ENCODE assay signal across 19 cellular contexts in the genomic region with DNA sequence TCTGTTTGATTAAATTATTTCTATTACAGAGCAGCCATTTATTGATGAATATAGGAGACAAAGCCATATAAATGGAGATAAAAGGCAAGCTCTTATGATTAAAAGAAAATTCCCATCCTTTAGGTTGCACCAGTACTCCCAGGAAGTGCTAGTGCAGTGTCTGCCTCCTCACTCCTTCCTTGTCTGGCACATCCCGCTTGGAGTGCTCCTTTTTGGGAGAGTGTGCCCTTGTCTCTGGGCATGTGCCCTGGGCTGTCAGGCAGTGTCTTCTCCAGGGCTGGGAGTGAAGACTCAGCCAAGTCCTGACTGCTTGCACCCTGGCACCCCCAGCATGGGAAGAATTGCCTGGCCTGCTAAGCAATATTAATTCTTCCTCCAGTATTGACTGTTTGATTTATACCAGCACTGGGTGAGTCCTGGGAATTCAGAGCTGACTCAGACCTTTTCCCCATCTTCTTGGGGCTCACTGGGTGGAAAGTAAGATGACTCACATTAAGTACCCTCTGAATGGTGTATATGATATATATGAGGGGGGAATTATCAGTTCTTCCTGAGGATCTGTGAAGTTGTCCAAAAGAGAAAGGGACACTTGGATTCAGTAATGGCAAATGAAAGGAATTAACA.
A peak's percentile ranks its signal among the peaks of the same experiment; 100 is the strongest.
DNase-seq lines count a peak whose midpoint lies in the region; ATAC-seq and TF ChIP-seq lines count a peak whose summit lies in the region.
"Had no signal": no experiment of that assay in that cellular context is flagged by ENCODE, and none has a peak within 500 bp of the region (broad histone marks: within the 10 kb centered on the region; RNA-seq: fewer than 3 reads in every experiment).

No MANE protein-coding gene starts in this region.

- intact Hi-C loops in posterior cingulate gyrus (cut with DNase I), result no loop called here

- H3K4me3 Mint-ChIP-seq in HFFc6, result no peak overlapping the region
- H3K4me3 Mint-ChIP-seq: T-cell had no signal

- peaks cover 58% of the 10 kb centered on the region for H3K4me1 Mint-ChIP-seq in HFFc6 (ENCODE audit: low read depth)

- no peaks in the 10 kb centered on the region; the same call in 1 of the 2 replicates for H3K27me3 Mint-ChIP-seq in HFFc6 (ENCODE audit: insufficient read depth)
- H3K27me3 Mint-ChIP-seq: T-cell had no signal

- H3K4me3 ChIP-seq in brain microvascular endothelial cell (ENCODE audit: low read depth, low read length), result no peak overlapping the region
- H3K4me3 ChIP-seq: breast epithelium, coronary artery, esophagus squamous epithelium, GM12878, HAP-1 had no signal

- in situ Hi-C loops in brain microvascular endothelial cell (cut with HindIII; ENCODE audit: low pct_ligation_motif_present, low sequenced_read_pairs), result no loop called here

- peak; percentile 47 for DNase-seq in A172 (ENCODE audit: low spot score)
- no peak for DNase-seq in HFFc6
- DNase-seq in amniotic epithelial cell (ENCODE audit: low read depth), result peak; percentile 32
- peak; percentile 41 for DNase-seq in iris pigment epithelial cell (ENCODE audit: low read depth)
- DNase-seq in posterior cingulate gyrus, result no peak
- DNase-seq in brain microvascular endothelial cell, result no peak
- DNase-seq: esophagus squamous epithelium, glutamatergic neuron, mammary epithelial cell, NCI-H1417 treated with DMSO at 0.1 percent for 48 hours, NCI-H446 treated with DMSO at 0.1 percent for 48 hours, T-cell had no signal

- TF ChIP-seq CTCF in HFFc6 (IDR thresholded peaks at IDR 0.05) (no peak), brain microvascular endothelial cell (IDR thresholded peaks at IDR 0.05; ENCODE audit: low read depth, low read length, missing control alignments) (no peak)

- H3K36me3 ChIP-seq in brain microvascular endothelial cell (replicated peaks), result no peaks in the 10 kb centered on the region
- H3K36me3 ChIP-seq: breast epithelium, HAP-1 had no signal

- H3K9me3 Mint-ChIP-seq in HFFc6, result no peaks in the 10 kb centered on the region
- H3K9me3 Mint-ChIP-seq: T-cell had no signal

- peaks cover 15% of the 10 kb centered on the region for H3K36me3 Mint-ChIP-seq in HFFc6 (ENCODE audit: low read depth)

- no peak for ATAC-seq in HG03108 (IDR thresholded peaks at IDR 0.05; ENCODE audit: unreplicated experiment)
- ATAC-seq in GM19463 (IDR thresholded peaks at IDR 0.05; ENCODE audit: unreplicated experiment), result no peak
- ATAC-seq: GM12878, T-cell had no signal

- H3K27ac ChIP-seq in brain microvascular endothelial cell, result no peak overlapping the region
- H3K27ac ChIP-seq: breast epithelium, coronary artery, esophagus squamous epithelium, neutrophil had no signal

- H3K27me3 ChIP-seq in brain microvascular endothelial cell (replicated peaks), result no peaks in the 10 kb centered on the region
- H3K27me3 ChIP-seq: breast epithelium, esophagus squamous epithelium, neutrophil had no signal

- H3K27ac Mint-ChIP-seq in HFFc6, result peak overlapping the region; percentile 62
- H3K27ac Mint-ChIP-seq: T-cell had no signal

Comparison
In these comparisons a context has a peak if more than half of its experiments do, and no peak if none do; other contexts are left out.
1. DNase-seq: peak in A172 (single experiment), amniotic epithelial cell (single experiment) and iris pigment epithelial cell (single experiment); none in HFFc6 (single experiment), posterior cingulate gyrus (0 of 10) and brain microvascular endothelial cell (single experiment).